17 cellular contexts compared by ENCODE assay signal in the genomic region with DNA sequence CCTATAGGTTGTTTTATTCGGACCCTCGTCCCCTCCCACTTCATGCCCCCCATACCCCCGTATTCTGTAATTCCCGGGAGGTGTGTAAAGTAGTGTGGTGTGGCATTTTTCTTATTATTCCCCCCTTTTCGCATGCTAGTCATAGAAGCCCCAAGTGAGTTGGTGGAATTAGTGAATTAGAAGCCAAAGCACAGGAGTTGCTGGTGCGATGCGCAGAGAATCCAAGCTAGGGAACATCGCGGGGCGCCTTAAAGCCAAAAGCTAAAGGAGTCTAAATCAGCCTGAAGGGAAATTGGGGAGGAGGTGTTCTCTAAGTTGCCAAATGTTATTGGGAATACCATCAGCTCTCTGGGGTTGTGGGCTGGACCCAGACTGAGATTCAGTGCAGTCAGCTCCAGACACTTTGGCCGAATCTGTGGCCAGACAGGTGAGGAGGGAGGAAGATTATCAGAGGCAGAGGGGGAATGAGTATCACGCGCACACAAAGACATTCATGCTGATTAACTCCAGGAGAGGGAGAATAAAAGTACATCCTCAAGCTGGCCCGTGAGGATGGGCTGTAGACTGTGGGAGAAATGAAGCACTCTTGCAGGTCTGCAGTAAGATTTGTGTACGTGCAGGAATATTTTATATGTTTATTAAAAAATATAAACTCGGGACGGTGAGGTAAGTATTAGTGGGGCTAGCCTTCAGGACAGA.
A peak's percentile ranks its signal among the peaks of the same experiment; 100 is the strongest.
DNase-seq lines count a peak whose midpoint lies in the region; ATAC-seq and TF ChIP-seq lines count a peak whose summit lies in the region.
"Had no signal": no experiment of that assay in that cellular context is flagged by ENCODE, and none has a peak within 500 bp of the region (broad histone marks: within the 10 kb centered on the region; RNA-seq: fewer than 3 reads in every experiment).

No MANE protein-coding gene starts in this region.

- CTCF ChIA-PET in activated CD8-positive, alpha-beta T cell treated with anti-CD3 and anti-CD28 coated beads, Interleukin-2, amount 10 ng/mL, durations not matched to agents 7 days and 5 days (lab: Charles Lee) = interaction anchor here (0.7 to 1.8 kb wide), 3 partner anchors 10 to 274 kb away, joined by 3 to 8 read pairs (median 5); no protein-coding TSS in a partner anchor
- CTCF ChIA-PET in activated CD8-positive, alpha-beta T cell treated with anti-CD3 and anti-CD28 coated beads for 36 hours (lab: Charles Lee) = interaction anchor here (1.1 to 2.4 kb wide), 4 partner anchors 8 to 296 kb away, joined by 3 to 20 read pairs (median 5); no protein-coding TSS in a partner anchor

- H3K4me1 Mint-ChIP-seq in activated CD8-positive, alpha-beta T cell treated with anti-CD3 and anti-CD28 coated beads, Interleukin-2, amount 10 ng/mL, durations not matched to agents 7 days and 5 days (ENCODE audit: low read depth) = peaks cover 51% of the 10 kb centered on the region
- peaks cover 38% of the 10 kb centered on the region for H3K4me1 Mint-ChIP-seq in activated CD8-positive, alpha-beta T cell treated with anti-CD3 and anti-CD28 coated beads for 36 hours (ENCODE audit: low read depth)
- H3K4me1 Mint-ChIP-seq in stimulated activated naive B cell treated with anti-CD40 and anti-IgM and Interleukin-4, amounts not matched to agents 10 μg/mL and 1 μg/mL and 100 μg/mL, for 72 hours = peaks cover 49 to 68% of the 10 kb centered on the region in 2 donors
- H3K4me1 Mint-ChIP-seq in natural killer cell treated with Interleukin-12 subunit alpha and Interleukin-12 subunit beta and Interleukin-15 and Interleukin-18, amount 100 ng/mL, for 72 hours (ENCODE audit: low read depth in 2 of 2) = peaks cover 14 to 25% of the 10 kb centered on the region in 2 donors

- ATAC-seq in activated CD8-positive, alpha-beta T cell treated with anti-CD3 and anti-CD28 coated beads, Interleukin-2, amount 10 ng/mL, durations not matched to agents 7 days and 5 days = no peak
- no peak for ATAC-seq in activated CD8-positive, alpha-beta T cell treated with anti-CD3 and anti-CD28 coated beads for 36 hours
- no peak for ATAC-seq in stimulated activated naive B cell treated with anti-CD40 and anti-IgM and Interleukin-4, amounts not matched to agents 10 μg/mL and 1 μg/mL and 100 μg/mL, for 72 hours (replicated peaks)
- no peak for ATAC-seq in natural killer cell treated with Interleukin-12 subunit alpha and Interleukin-12 subunit beta and Interleukin-15 and Interleukin-18, amount 100 ng/mL, for 72 hours
- no peak for ATAC-seq in HG02763 (IDR thresholded peaks at IDR 0.05; ENCODE audit: unreplicated experiment)
- ATAC-seq: natural killer cell had no signal

- peak; percentile 11 for DNase-seq in activated CD8-positive, alpha-beta T cell treated with anti-CD3 and anti-CD28 coated beads, Interleukin-2, amount 10 ng/mL, durations not matched to agents 7 days and 5 days
- DNase-seq in activated CD8-positive, alpha-beta T cell treated with anti-CD3 and anti-CD28 coated beads for 36 hours = no peak
- DNase-seq in NCI-H69 (lab: John Stamatoyannopoulos, UW) (peak; percentile 16), midbrain (lab: John Stamatoyannopoulos, UW) (no peak)
- no peak for DNase-seq in stimulated activated naive B cell treated with anti-CD40 and anti-IgM and Interleukin-4, amounts not matched to agents 10 μg/mL and 1 μg/mL and 100 μg/mL, for 72 hours
- DNase-seq in natural killer cell treated with Interleukin-12 subunit alpha and Interleukin-12 subunit beta and Interleukin-15 and Interleukin-18, amount 100 ng/mL, for 72 hours (ENCODE audit: low spot score) = no peak
- DNase-seq: activated CD4-positive, CD25-positive, alpha-beta regulatory T cell; activated CD8-positive, alpha-beta memory T cell treated with anti-CD3 and anti-CD28 coated beads for 24 hours; DMS79; natural killer cell; NCI-H2029 treated with DMSO at 0.1 percent for 48 hours; NCI-H510A treated with DMSO at 0.1 percent for 48 hours; psoas muscle had no signal

- H3K36me3 Mint-ChIP-seq in activated CD8-positive, alpha-beta T cell treated with anti-CD3 and anti-CD28 coated beads, Interleukin-2, amount 10 ng/mL, durations not matched to agents 7 days and 5 days (ENCODE audit: low read depth) = peaks cover 2% of the 10 kb centered on the region
- peaks cover 1% of the 10 kb centered on the region for H3K36me3 Mint-ChIP-seq in activated CD8-positive, alpha-beta T cell treated with anti-CD3 and anti-CD28 coated beads for 36 hours (ENCODE audit: low read depth)
- peaks cover 8 to 11% of the 10 kb centered on the region in 2 donors for H3K36me3 Mint-ChIP-seq in stimulated activated naive B cell treated with anti-CD40 and anti-IgM and Interleukin-4, amounts not matched to agents 10 μg/mL and 1 μg/mL and 100 μg/mL, for 72 hours
- H3K36me3 Mint-ChIP-seq in natural killer cell treated with Interleukin-12 subunit alpha and Interleukin-12 subunit beta and Interleukin-15 and Interleukin-18, amount 100 ng/mL, for 72 hours = peaks cover 5% of the 10 kb centered on the region
- H3K36me3 Mint-ChIP-seq: natural killer cell had no signal

- no peaks in the 10 kb centered on the region for H3K9me3 Mint-ChIP-seq in activated CD8-positive, alpha-beta T cell treated with anti-CD3 and anti-CD28 coated beads, Interleukin-2, amount 10 ng/mL, durations not matched to agents 7 days and 5 days (ENCODE audit: insufficient read depth)
- no peaks in the 10 kb centered on the region for H3K9me3 Mint-ChIP-seq in activated CD8-positive, alpha-beta T cell treated with anti-CD3 and anti-CD28 coated beads for 36 hours
- peaks cover 4 to 5% of the 10 kb centered on the region in 2 donors for H3K9me3 Mint-ChIP-seq in stimulated activated naive B cell treated with anti-CD40 and anti-IgM and Interleukin-4, amounts not matched to agents 10 μg/mL and 1 μg/mL and 100 μg/mL, for 72 hours
- H3K9me3 Mint-ChIP-seq in natural killer cell treated with Interleukin-12 subunit alpha and Interleukin-12 subunit beta and Interleukin-15 and Interleukin-18, amount 100 ng/mL, for 72 hours = no peaks in the 10 kb centered on the region
- H3K9me3 Mint-ChIP-seq: natural killer cell had no signal

- H3K36me3 ChIP-seq in iPS-15b (ENCODE audit: control insufficient read depth, insufficient read depth, low read length) = no peaks in the 10 kb centered on the region

- no peak overlapping the region for H3K9ac ChIP-seq in iPS-15b (ENCODE audit: low read depth, low read length)

- no peaks in the 10 kb centered on the region for H3K9me3 ChIP-seq in iPS-15b (ENCODE audit: control insufficient read depth, insufficient read depth, low read length)
- H3K9me3 ChIP-seq: psoas muscle had no signal

- H3K27me3 Mint-ChIP-seq in activated CD8-positive, alpha-beta T cell treated with anti-CD3 and anti-CD28 coated beads, Interleukin-2, amount 10 ng/mL, durations not matched to agents 7 days and 5 days (ENCODE audit: low read depth) = peaks cover 95% of the 10 kb centered on the region
- H3K27me3 Mint-ChIP-seq in activated CD8-positive, alpha-beta T cell treated with anti-CD3 and anti-CD28 coated beads for 36 hours = peaks cover 88% of the 10 kb centered on the region
- peaks cover 88 to 97% of the 10 kb centered on the region in 2 donors for H3K27me3 Mint-ChIP-seq in stimulated activated naive B cell treated with anti-CD40 and anti-IgM and Interleukin-4, amounts not matched to agents 10 μg/mL and 1 μg/mL and 100 μg/mL, for 72 hours
- H3K27me3 Mint-ChIP-seq in natural killer cell treated with Interleukin-12 subunit alpha and Interleukin-12 subunit beta and Interleukin-15 and Interleukin-18, amount 100 ng/mL, for 72 hours = peaks cover 51 to 70% of the 10 kb centered on the region in 2 donors

- H3K4me3 ChIP-seq in iPS-15b (ENCODE audit: low read depth, low read length) = peak overlapping the region; percentile 48
- H3K4me3 ChIP-seq: K562 had no signal

- H3K4me1 ChIP-seq in iPS-15b (ENCODE audit: control insufficient read depth, insufficient read depth, low read length) = peaks cover 2% of the 10 kb centered on the region
- H3K4me1 ChIP-seq: foreskin keratinocyte had no signal

- H3K4me3 Mint-ChIP-seq in activated CD8-positive, alpha-beta T cell treated with anti-CD3 and anti-CD28 coated beads, Interleukin-2, amount 10 ng/mL, durations not matched to agents 7 days and 5 days = no peak overlapping the region
- H3K4me3 Mint-ChIP-seq in activated CD8-positive, alpha-beta T cell treated with anti-CD3 and anti-CD28 coated beads for 36 hours = no peak overlapping the region
- peak overlapping the region; percentile 6 to 47 for H3K4me3 Mint-ChIP-seq in stimulated activated naive B cell treated with anti-CD40 and anti-IgM and Interleukin-4, amounts not matched to agents 10 μg/mL and 1 μg/mL and 100 μg/mL, for 72 hours
- H3K4me3 Mint-ChIP-seq in natural killer cell treated with Interleukin-12 subunit alpha and Interleukin-12 subunit beta and Interleukin-15 and Interleukin-18, amount 100 ng/mL, for 72 hours = no peak overlapping the region

- POLR2A ChIA-PET in activated CD8-positive, alpha-beta T cell treated with anti-CD3 and anti-CD28 coated beads, Interleukin-2, amount 10 ng/mL, durations not matched to agents 7 days and 5 days (lab: Charles Lee) = no interaction called here
- POLR2A ChIA-PET in activated CD8-positive, alpha-beta T cell treated with anti-CD3 and anti-CD28 coated beads for 36 hours (lab: Charles Lee) = interaction anchor here (0.7 kb wide), 1 partner anchor 219 kb away, joined by 4 read pairs; no protein-coding TSS in a partner anchor

- no peak for TF ChIP-seq CTCF in activated CD8-positive, alpha-beta T cell treated with anti-CD3 and anti-CD28 coated beads for 36 hours (IDR thresholded peaks at IDR 0.05)

- no peak overlapping the region for H3K27ac Mint-ChIP-seq in activated CD8-positive, alpha-beta T cell treated with anti-CD3 and anti-CD28 coated beads, Interleukin-2, amount 10 ng/mL, durations not matched to agents 7 days and 5 days
- no peak overlapping the region for H3K27ac Mint-ChIP-seq in activated CD8-positive, alpha-beta T cell treated with anti-CD3 and anti-CD28 coated beads for 36 hours
- H3K27ac Mint-ChIP-seq in stimulated activated naive B cell treated with anti-CD40 and anti-IgM and Interleukin-4, amounts not matched to agents 10 μg/mL and 1 μg/mL and 100 μg/mL, for 72 hours = peak overlapping the region; percentile 16
- H3K27ac Mint-ChIP-seq in natural killer cell treated with Interleukin-12 subunit alpha and Interleukin-12 subunit beta and Interleukin-15 and Interleukin-18, amount 100 ng/mL, for 72 hours = no peak overlapping the region
- H3K27ac Mint-ChIP-seq: natural killer cell had no signal

- peaks cover 88% of the 10 kb centered on the region for H3K27me3 ChIP-seq in iPS-15b (ENCODE audit: control insufficient read depth, insufficient read depth, low read length)

- intact Hi-C loops in activated CD8-positive, alpha-beta T cell treated with anti-CD3 and anti-CD28 coated beads for 36 hours (cut with micrococcal nuclease) = no loop called here

Comparison
In these comparisons a context has a peak if more than half of its experiments do, and no peak if none do; other contexts are left out.
1. DNase-seq: peak in activated CD8-positive, alpha-beta T cell treated with anti-CD3 and anti-CD28 coated beads, Interleukin-2, amount 10 ng/mL, durations not matched to agents 7 days and 5 days (single experiment) and NCI-H69 (single experiment); none in activated CD8-positive, alpha-beta T cell treated with anti-CD3 and anti-CD28 coated beads for 36 hours (single experiment), stimulated activated naive B cell treated with anti-CD40 and anti-IgM and Interleukin-4, amounts not matched to agents 10 μg/mL and 1 μg/mL and 100 μg/mL, for 72 hours (single experiment), natural killer cell treated with Interleukin-12 subunit alpha and Interleukin-12 subunit beta and Interleukin-15 and Interleukin-18, amount 100 ng/mL, for 72 hours (single experiment) and midbrain (single experiment).
2. H3K4me3 Mint-ChIP-seq: peak in stimulated activated naive B cell treated with anti-CD40 and anti-IgM and Interleukin-4, amounts not matched to agents 10 μg/mL and 1 μg/mL and 100 μg/mL, for 72 hours (2 of 2); none in activated CD8-positive, alpha-beta T cell treated with anti-CD3 and anti-CD28 coated beads, Interleukin-2, amount 10 ng/mL, durations not matched to agents 7 days and 5 days (single experiment), activated CD8-positive, alpha-beta T cell treated with anti-CD3 and anti-CD28 coated beads for 36 hours (single experiment) and natural killer cell treated with Interleukin-12 subunit alpha and Interleukin-12 subunit beta and Interleukin-15 and Interleukin-18, amount 100 ng/mL, for 72 hours (single experiment).